In genomic region chr12:7259060-7259459, GRCh38 we compare ENCODE assay signal across 31 cellular contexts. TPM values are rescaled to one million over a fixed set of nuclear protein-coding genes. Genes with fewer than 3 reads are reported as not detected.
DNase-seq lines count a peak whose midpoint lies in the region; ATAC-seq, FAIRE-seq and TF ChIP-seq lines count a peak whose summit lies in the region.
"Had no signal": no experiment of that assay in that cellular context is flagged by ENCODE, and none has a peak within 500 bp of the region (broad histone marks: within the 10 kb centered on the region; RNA-seq: fewer than 3 reads in every experiment).

No MANE protein-coding gene starts in this region.

- H3K79me2 ChIP-seq in Karpas-422 (ENCODE audit: low read length), result no peaks in the 10 kb centered on the region
- no peaks in the 10 kb centered on the region for H3K79me2 ChIP-seq in GM12878 (ENCODE audit: control insufficient read depth, insufficient read depth, low read length)

- POLR2A ChIA-PET in GM12878 (lab: Charles Lee), result no interaction called here

- H3K36me3 ChIP-seq in Karpas-422 (ENCODE audit: insufficient read depth, low read length) (no peaks in the 10 kb centered on the region), GM12878 (ENCODE audit: control insufficient read depth in 2 of 2, insufficient read depth in 2 of 2, low read length in 1 of 2) (no peaks in the 10 kb centered on the region)
- H3K36me3 ChIP-seq: BE2C, BLaER1 had no signal

- H3K9me3 ChIP-seq in Karpas-422 (ENCODE audit: low read length) (no peaks in the 10 kb centered on the region), GM12878 (replicated peaks; ENCODE audit: control insufficient read depth, insufficient read depth, low read length) (no peaks in the 10 kb centered on the region)
- H3K9me3 ChIP-seq: BE2C, BLaER1 had no signal

- no peaks in the 10 kb centered on the region for H3K9me2 ChIP-seq in Karpas-422 (replicated peaks; ENCODE audit: insufficient read depth, low read length)

- no peak for TF ChIP-seq RAD21 in GM12878 (IDR thresholded peaks at IDR 0.05; ENCODE audit: insufficient read depth, low read depth, low read length)

- intact Hi-C loops in GM12878 (cut with micrococcal nuclease; ENCODE audit: unreplicated experiment), result no loop called here

- SMC1A ChIA-PET in GM12878 (lab: Charles Lee; ENCODE audit: uncharacterized antibody, unreplicated experiment), result no interaction called here

- FAIRE-seq in GM12878 (lab: Jason Lieb, UNC), result peak; percentile 31
- FAIRE-seq: A204.1, GM12891 had no signal

- CTCF ChIA-PET in GM12878 (lab: Yijun Ruan, JAX), result interaction anchor here (1.0 kb wide), 1 partner anchor 547 kb away, joined by 6 read pairs; no protein-coding TSS in a partner anchor

- TF ChIP-seq EP300 in GM12878 (IDR thresholded peaks at IDR 0.05; ENCODE audit: borderline replicate concordance in 1 of 2, control insufficient read depth in 1 of 2, low read depth in 2 of 2, low read length in 2 of 2), result no peak

- DNase-seq in HCEC 1CT, result peak; percentile 3
- peak; percentile 7 for DNase-seq in Karpas-422
- DNase-seq in GM12878 (ENCODE audit: low read depth, low spot score), result no peak
- peak; percentile 3 for DNase-seq in epithelial cell of esophagus (ENCODE audit: low read depth)
- no peak for DNase-seq in HuH-7.5 (ENCODE audit: low spot score)
- DNase-seq in NCI-H2171 treated with DMSO at 0.1 percent for 48 hours (lab: John Stamatoyannopoulos, UW), result no peak
- DNase-seq: 8988T; ACHN; BE2C; C1 segment of cervical spinal cord; CD4-positive, alpha-beta memory T cell; CD4-positive, CD25-positive, alpha-beta regulatory T cell; CD8-positive, alpha-beta memory T cell; COR-L47; DMS 273 treated with DMSO at 0.1 percent for 48 hours; DMS153; DMS53; DMS79; DND-41; EL; GDM1 had no signal

- H3K9ac ChIP-seq in Karpas-422 (ENCODE audit: low read length) (no peak overlapping the region), GM12878 (ENCODE audit: control insufficient read depth, insufficient read depth, low read length) (no peak overlapping the region)
- H3K9ac ChIP-seq: BLaER1 had no signal

- no peak for TF ChIP-seq CTCF in GM12878 (IDR thresholded peaks at IDR 0.05 in 2 of 3, conservative IDR thresholded peaks at IDR 0.05 in 1 of 3; ENCODE audit: control insufficient read depth in 2 of 3, extremely low read depth in 1 of 3, insufficient read depth in 1 of 3, low read depth in 3 of 3, low read length in 3 of 3)
- TF ChIP-seq CTCF in epithelial cell of esophagus (IDR thresholded peaks at IDR 0.05; ENCODE audit: insufficient read depth, low read depth, low read length, missing control alignments), result no peak

- H3K4me2 ChIP-seq in Karpas-422 (ENCODE audit: low read depth, low read length, poor library complexity, severe bottlenecking) (no peak overlapping the region), GM12878 (ENCODE audit: control insufficient read depth, insufficient read depth) (no peak overlapping the region)
- H3K4me2 ChIP-seq: BLaER1 had no signal

- no peak overlapping the region for H3K27ac ChIP-seq in Karpas-422 (ENCODE audit: low read length)
- H3K27ac ChIP-seq in GM12878 (ENCODE audit: control insufficient read depth, insufficient read depth), result no peak overlapping the region
- H3K27ac ChIP-seq: BLaER1 had no signal

- H2AFZ ChIP-seq in Karpas-422 (ENCODE audit: low read length) (no peak overlapping the region), GM12878 (ENCODE audit: control insufficient read depth, low read depth, low read length) (no peak overlapping the region)

- RAD21 ChIA-PET in GM12878 (lab: Charles Lee; ENCODE audit: unreplicated experiment), result no interaction called here

- no peak for TF ChIP-seq POLR2A in GM12878 (IDR thresholded peaks at IDR 0.05; ENCODE audit: low read depth, low read length)

- no peaks in the 10 kb centered on the region for H3K27me3 ChIP-seq in Karpas-422 (ENCODE audit: low read length)
- H3K27me3 ChIP-seq in GM12878 (replicated peaks in 1 of 2; ENCODE audit: control insufficient read depth in 2 of 2, insufficient read depth in 2 of 2, low read length in 1 of 2), result no peaks in the 10 kb centered on the region
- H3K27me3 ChIP-seq: BE2C, BLaER1 had no signal

- no peaks in the 10 kb centered on the region for H3K4me1 ChIP-seq in Karpas-422 (ENCODE audit: low read length)
- H3K4me1 ChIP-seq in GM12878 (ENCODE audit: control insufficient read depth, insufficient read depth, low read length), result no peaks in the 10 kb centered on the region
- H3K4me1 ChIP-seq: BE2C, BLaER1 had no signal

- ATAC-seq in GM12878, result no peak
- no peak for ATAC-seq in GM21447 (IDR thresholded peaks at IDR 0.05; ENCODE audit: unreplicated experiment)
- no peak for ATAC-seq in GM18517 (IDR thresholded peaks at IDR 0.05; ENCODE audit: unreplicated experiment)

- BruUV-seq in GM12878 (replicated peaks; lab: Mats Ljungman, UMichigan), result no TSS peak

- H4K20me1 ChIP-seq in Karpas-422 (ENCODE audit: insufficient read depth, low read depth, low read length), result no peaks in the 10 kb centered on the region
- H4K20me1 ChIP-seq in GM12878 (ENCODE audit: control insufficient read depth, insufficient read depth), result no peaks in the 10 kb centered on the region
- H4K20me1 ChIP-seq: BLaER1 had no signal

- in situ Hi-C loops in GM12878 (cut with MboI), result no loop called here

- no peak overlapping the region for H3K4me3 ChIP-seq in Karpas-422 (ENCODE audit: low read length)
- H3K4me3 ChIP-seq in GM12878, result no peak overlapping the region
- no peak overlapping the region for H3K4me3 ChIP-seq in epithelial cell of esophagus (ENCODE audit: low read length)
- H3K4me3 ChIP-seq: BLaER1 had no signal

- WGBS in GM12878 (ENCODE audit: insufficient coverage, insufficient replicate concordance, low lambda C conversion rate, missing lambda C conversion rate), result 86% methylated on average over 1 of the region's 1 CpG

TF ChIP-seq in GM12878, 131 proteins besides CTCF, POLR2A, EP300 and RAD21:
- TF ChIP-seq KAT2A (conservative IDR thresholded peaks at IDR 0.05; ENCODE audit: control insufficient read depth, low read depth, low read length) (no peak), BCL11A (IDR thresholded peaks at IDR 0.05; ENCODE audit: low read depth, low read length) (no peak), FOXK2 (IDR thresholded peaks at IDR 0.05) (no peak), ETV6 (conservative IDR thresholded peaks at IDR 0.05 in 1 of 2, IDR thresholded peaks at IDR 0.05 in 1 of 2; ENCODE audit: borderline replicate concordance in 1 of 2, low read depth in 1 of 2) (no peak), SMAD1 (IDR thresholded peaks at IDR 0.05; ENCODE audit: low read depth, partially characterized antibody) (no peak), MLLT1 (IDR thresholded peaks at IDR 0.05) (no peak), ZBED1 (IDR thresholded peaks at IDR 0.05; ENCODE audit: borderline replicate concordance) (no peak)

RNA-seq across cellular contexts. Expression of gene ACSM4, which starts 44.8 kb away (rescaled TPM):
- total RNA-seq in Karpas-422 (2014; rRNA removed; shearing (Covaris generic); ENCODE audit: low replicate concordance), result not detected in 2 replicates
- not detected in 2 replicates for total RNA-seq in GM12878 (2013; cell fraction: nucleolus; rRNA removed)
- not detected in 2 replicates for total RNA-seq in GM12878 (2014; rRNA removed)
- not detected in 2 replicates for total RNA-seq in GM12878 (2014; rRNA removed; fragmentation: Illumina TruSeq; extraction: Trizol)
- total RNA-seq in GM12878 (2021), result not detected in 2 replicates
- polyA plus RNA-seq in GM12878 (2011; ENCODE audit: low read depth), result not detected
- polyA plus RNA-seq in GM12878 (2011; rRNA removed), result not detected in 2 replicates
- polyA plus RNA-seq in GM12878 (2011; cell fraction: cytosol; rRNA removed), result not detected in 2 replicates
- polyA plus RNA-seq in GM12878 (2011; cell fraction: nucleus; rRNA removed), result not detected in 2 replicates
- not detected in 2 replicates for polyA plus RNA-seq in GM12878 (2012)
- not detected in 2 replicates for polyA plus RNA-seq in GM12878 (2014; fragmentation: Illumina TruSeq; extraction: Trizol)
- not detected for polyA plus RNA-seq in GM12878 (2014; fragmentation: Nextera tagmentation; extraction: Ambion mirVana)
- polyA plus RNA-seq in GM12878 (2014; rRNA removed), result not detected in 2 replicates
- not detected for polyA plus RNA-seq in GM12878 (2016; fragmentation: Nextera tagmentation; extraction: Ambion mirVana)
- not detected in 2 replicates for polyA minus RNA-seq in GM12878 (2011; rRNA and poly(A)+ RNA removed)
- polyA minus RNA-seq in GM12878 (2011; cell fraction: cytosol; rRNA and poly(A)+ RNA removed), result not detected in 2 replicates
- polyA minus RNA-seq in GM12878 (2011; cell fraction: nucleus; rRNA and poly(A)+ RNA removed), result not detected in 2 replicates
- total RNA-seq: A673; CD4-positive, alpha-beta memory T cell; CD4-positive, CD25-positive, alpha-beta regulatory T cell; CD8-positive, alpha-beta memory T cell; Daoy; G401 had no signal
- polyA plus RNA-seq: AG04450; CD14-positive monocyte; CD4-positive, alpha-beta memory T cell; CD4-positive, CD25-positive, alpha-beta regulatory T cell; CD8-positive, alpha-beta memory T cell had no signal

Comparison
In these comparisons a context has a peak if more than half of its experiments do, and no peak if none do; other contexts are left out.
1. DNase-seq: peak in HCEC 1CT (single experiment), Karpas-422 (single experiment) and epithelial cell of esophagus (single experiment); none in GM12878 (single experiment), HuH-7.5 (single experiment) and NCI-H2171 treated with DMSO at 0.1 percent for 48 hours (single experiment).